9 cellular contexts compared by ENCODE assay signal in genomic region chr5:135965504-135965903, GRCh38. TPM values are rescaled to one million over a fixed set of nuclear protein-coding genes. Genes with fewer than 3 reads are reported as not detected.
"Had no signal": no experiment of that assay in that cellular context is flagged by ENCODE, and none has a peak within 500 bp of the region (broad histone marks: within the 10 kb centered on the region; RNA-seq: fewer than 3 reads in every experiment).

No MANE protein-coding gene starts in this region.

- H2AFZ ChIP-seq: GM23248 had no signal

- H3K9ac ChIP-seq: GM23248 had no signal

- DNase-seq: GOT3, H7, IMR-90 had no signal

- FAIRE-seq: HTR-8/SVneo had no signal

- H3K4me3 ChIP-seq: GM23248, HAP-1 had no signal

- H3K9me3 ChIP-seq: HAP-1 had no signal

- H3K4me1 ChIP-seq: HAP-1 had no signal

- H3K36me3 ChIP-seq: HAP-1 had no signal

- H3K27ac ChIP-seq: GM23248 had no signal

- ATAC-seq: HCT116 had no signal

RNA-seq across cellular contexts. Expression of gene LECT2, which starts 10.7 kb away (rescaled TPM):
- total RNA-seq: H4, H7, HT-29, IMR-90 had no signal
- polyA plus RNA-seq: IMR-90 had no signal
